ENCODE assay signal across 21 cellular contexts in the genomic region with DNA sequence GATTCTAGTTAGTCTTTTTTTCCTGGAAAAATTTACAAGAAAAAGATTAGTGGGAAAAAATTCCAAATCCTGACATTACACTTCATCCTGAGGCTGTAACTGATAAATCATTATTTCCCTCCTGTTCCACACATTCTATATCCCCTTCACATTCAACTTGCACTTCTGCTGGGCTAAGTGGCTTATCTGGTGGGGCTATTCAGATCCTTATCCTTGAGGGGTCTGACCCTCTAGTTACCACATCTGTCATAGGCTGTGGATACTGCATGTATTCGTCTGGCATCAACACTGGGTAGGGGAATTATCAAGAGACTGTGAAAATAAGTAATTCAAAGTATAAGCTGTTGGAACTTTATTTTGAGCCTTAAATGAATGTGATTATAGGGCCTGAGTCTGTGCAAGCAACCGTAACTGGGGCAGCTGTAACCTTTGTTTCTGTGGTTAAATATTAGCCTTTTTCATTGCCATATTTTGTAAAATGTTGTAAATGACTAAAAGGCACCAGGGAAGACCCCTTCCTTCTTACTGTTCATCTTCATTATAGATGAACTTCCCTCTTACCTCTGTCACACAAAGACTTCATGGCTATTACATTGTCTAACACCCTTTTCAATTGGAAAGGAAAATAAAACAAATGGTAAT.
"Had no signal": no experiment of that assay in that cellular context is flagged by ENCODE, and none has a peak within 500 bp of the region (broad histone marks: within the 10 kb centered on the region; RNA-seq: fewer than 3 reads in every experiment).

No MANE protein-coding gene starts in this region.

- H3K36me3 ChIP-seq: left lung, uterus had no signal

- ATAC-seq: activated CD8-positive, alpha-beta memory T cell treated with anti-CD3 and anti-CD28 coated beads, Interleukin-2, amount 10 ng/mL, durations not matched to agents 7 days and 5 days; activated CD8-positive, alpha-beta T cell treated with anti-CD3 and anti-CD28 coated beads for 36 hours; left lung; naive thymus-derived CD8-positive, alpha-beta T cell had no signal

- H3K4me2 ChIP-seq: hepatocyte had no signal

- H3K4me1 ChIP-seq: left lung, testis, uterus had no signal

- H2AFZ ChIP-seq: hepatocyte had no signal

- DNase-seq: activated CD4-positive, alpha-beta T cell treated with anti-CD3 and anti-CD28 coated beads, Interleukin-2, amount 10 ng/mL, durations not matched to agents 7 days and 5 days; activated CD4-positive, CD25-positive, alpha-beta regulatory T cell treated with anti-CD3 and anti-CD28 coated beads, Interleukin-2, amount 50 U/mL, for 72 hours; activated CD8-positive, alpha-beta memory T cell treated with anti-CD3 and anti-CD28 coated beads, Interleukin-2, amount 10 ng/mL, durations not matched to agents 7 days and 5 days; activated CD8-positive, alpha-beta T cell treated with anti-CD3 and anti-CD28 coated beads for 36 hours; activated gamma-delta T cell; activated T-cell treated with anti-CD3 and anti-CD28 coated beads for 4 hours; aorta; effector CD4-positive, alpha-beta T cell; foreskin melanocyte; immature natural killer cell; left lung; naive thymus-derived CD8-positive, alpha-beta T cell; retina; stimulated activated CD4-positive, alpha-beta T cell treated with anti-CD3 and anti-CD28 coated beads, Interleukin-2, amount 100 ng/mL, for 48 hours; stimulated activated CD8-positive, alpha-beta memory T cell treated with anti-CD3 and anti-CD28 coated beads, Interleukin-4, amount 100 ng/mL, for 48 hours; stimulated activated naive CD4-positive, alpha-beta T cell; testis; uterus had no signal

- H3K9me3 ChIP-seq: testis had no signal

- H3K27ac ChIP-seq: hepatocyte, left lung, testis, uterus, VCaP had no signal

- H3K4me3 ChIP-seq: hepatocyte, left lung, lung, testis, uterus had no signal

- H3K79me2 ChIP-seq: hepatocyte had no signal

- H3K27me3 ChIP-seq: hepatocyte, left lung, testis, uterus had no signal
